Comparison of ENCODE assay signal across 20 cellular contexts in the genomic region with DNA sequence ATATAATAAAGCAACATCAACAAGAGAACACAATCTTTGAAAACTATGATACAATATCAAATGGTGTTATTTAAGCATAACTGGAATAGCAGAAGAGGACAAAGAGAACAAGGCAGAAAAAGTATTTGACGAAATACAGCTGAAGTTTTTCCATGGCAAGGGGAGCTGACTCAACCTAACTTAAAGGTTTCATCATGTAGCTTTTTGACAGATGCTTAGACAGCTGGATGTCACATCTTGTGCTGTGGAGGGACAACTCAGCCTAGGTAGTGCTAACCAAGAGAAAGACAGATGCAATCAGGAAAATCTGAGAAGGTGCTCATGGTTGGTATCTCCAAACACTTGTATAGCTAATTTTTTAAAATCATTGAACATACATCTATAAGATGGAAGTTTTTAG.
"Had no signal": no experiment of that assay in that cellular context is flagged by ENCODE, and none has a peak within 500 bp of the region (broad histone marks: within the 10 kb centered on the region; RNA-seq: fewer than 3 reads in every experiment).

No MANE protein-coding gene starts in this region.

- H3K27me3 ChIP-seq: ovary, tibial artery had no signal

- H3K4me1 Mint-ChIP-seq: activated CD4-positive, alpha-beta T cell treated with anti-CD3 and anti-CD28 coated beads, Interleukin-2, amount 10 ng/mL, durations not matched to agents 7 days and 5 days; activated naive CD8-positive, alpha-beta T cell treated with anti-CD3 and anti-CD28 coated beads for 36 hours; natural killer cell; stimulated activated naive CD8-positive, alpha-beta T cell treated with anti-CD3 and anti-CD28 coated beads, Interleukin-15, amount 100 ng/mL, for 72 hours; T-helper 17 cell had no signal

- H3K9me3 ChIP-seq: heart right ventricle, ovary, prostate gland, tibial artery had no signal

- DNase-seq: activated CD4-positive, alpha-beta T cell treated with anti-CD3 and anti-CD28 coated beads, Interleukin-2, amount 10 ng/mL, durations not matched to agents 7 days and 5 days; activated naive CD4-positive, alpha-beta T cell treated with Interleukin-2 at 50 U/mL for 16 hours; activated naive CD8-positive, alpha-beta T cell treated with anti-CD3 and anti-CD28 coated beads for 36 hours; activated T-cell treated with anti-CD3 and anti-CD28 coated beads, Interleukin-2, amount 50 U/mL, for 1 hour; amniotic stem cell; effector CD4-positive, alpha-beta T cell; heart right ventricle; islet precursor cell; left cardiac atrium; midbrain; natural killer cell; ovary; stimulated activated CD4-positive, alpha-beta T cell treated with anti-CD3 and anti-CD28 coated beads, Interleukin-4, amount 100 ng/mL, for 4 hours; stimulated activated naive CD8-positive, alpha-beta T cell treated with anti-CD3 and anti-CD28 coated beads, Interleukin-15, amount 100 ng/mL, for 72 hours; T-helper 17 cell; tibial artery had no signal

- H3K4me1 ChIP-seq: heart right ventricle, prostate gland, tibial artery had no signal

- ATAC-seq: activated CD4-positive, CD25-positive, alpha-beta regulatory T cell treated with anti-CD3 and anti-CD28 coated beads, Interleukin-2, amount 50 U/mL, for 24 hours; heart right ventricle; left cardiac atrium; natural killer cell; stimulated activated naive CD8-positive, alpha-beta T cell treated with anti-CD3 and anti-CD28 coated beads, Interleukin-15, amount 100 ng/mL, for 72 hours; T-helper 17 cell had no signal

- H3K36me3 Mint-ChIP-seq: activated naive CD8-positive, alpha-beta T cell treated with anti-CD3 and anti-CD28 coated beads for 36 hours; natural killer cell had no signal

- H3K27me3 Mint-ChIP-seq: activated naive CD8-positive, alpha-beta T cell treated with anti-CD3 and anti-CD28 coated beads for 36 hours; stimulated activated naive CD8-positive, alpha-beta T cell treated with anti-CD3 and anti-CD28 coated beads, Interleukin-15, amount 100 ng/mL, for 72 hours; T-helper 17 cell had no signal

- H3K4me3 Mint-ChIP-seq: activated CD4-positive, alpha-beta T cell treated with anti-CD3 and anti-CD28 coated beads, Interleukin-2, amount 10 ng/mL, durations not matched to agents 7 days and 5 days; activated naive CD8-positive, alpha-beta T cell treated with anti-CD3 and anti-CD28 coated beads for 36 hours; dendritic cell treated with granulocyte-macrophage colony-stimulating factor and Interleukin-4, amounts not matched to agents 40 ng/mL and 50 ng/mL, for 4 days; natural killer cell; stimulated activated naive CD8-positive, alpha-beta T cell treated with anti-CD3 and anti-CD28 coated beads, Interleukin-15, amount 100 ng/mL, for 72 hours; T-helper 17 cell had no signal

- H3K9me3 Mint-ChIP-seq: activated CD4-positive, alpha-beta T cell treated with anti-CD3 and anti-CD28 coated beads, Interleukin-2, amount 10 ng/mL, durations not matched to agents 7 days and 5 days; activated naive CD8-positive, alpha-beta T cell treated with anti-CD3 and anti-CD28 coated beads for 36 hours; activated T-helper 2 cell treated with anti-CD3 and anti-CD28 coated beads, Interferon-gamma antibody, Interleukin-2, Interleukin-4, amounts not matched to agents 10 μg/mL and 5 μg/mL and 100 μg/mL, durations not matched to agents 14 hours and 24 hours and 36 hours; dendritic cell treated with granulocyte-macrophage colony-stimulating factor and Interleukin-4, amounts not matched to agents 40 ng/mL and 50 ng/mL, for 4 days; stimulated activated naive CD8-positive, alpha-beta T cell treated with anti-CD3 and anti-CD28 coated beads, Interleukin-15, amount 100 ng/mL, for 72 hours had no signal

- H3K27ac Mint-ChIP-seq: activated CD4-positive, alpha-beta T cell treated with anti-CD3 and anti-CD28 coated beads, Interleukin-2, amount 10 ng/mL, durations not matched to agents 7 days and 5 days; activated naive CD8-positive, alpha-beta T cell treated with anti-CD3 and anti-CD28 coated beads for 36 hours; activated T-helper 2 cell treated with anti-CD3 and anti-CD28 coated beads, Interferon-gamma antibody, Interleukin-2, Interleukin-4, amounts not matched to agents 10 μg/mL and 5 μg/mL and 100 μg/mL, durations not matched to agents 14 hours and 24 hours and 36 hours; dendritic cell treated with granulocyte-macrophage colony-stimulating factor and Interleukin-4, amounts not matched to agents 40 ng/mL and 50 ng/mL, for 4 days; natural killer cell; T-helper 17 cell had no signal

- H3K27ac ChIP-seq: heart right ventricle, ovary, prostate gland, tibial artery had no signal

- H3K36me3 ChIP-seq: heart right ventricle, ovary, prostate gland, tibial artery had no signal

- H3K4me3 ChIP-seq: heart right ventricle, ovary, prostate gland, tibial artery had no signal
